In the genomic region with DNA sequence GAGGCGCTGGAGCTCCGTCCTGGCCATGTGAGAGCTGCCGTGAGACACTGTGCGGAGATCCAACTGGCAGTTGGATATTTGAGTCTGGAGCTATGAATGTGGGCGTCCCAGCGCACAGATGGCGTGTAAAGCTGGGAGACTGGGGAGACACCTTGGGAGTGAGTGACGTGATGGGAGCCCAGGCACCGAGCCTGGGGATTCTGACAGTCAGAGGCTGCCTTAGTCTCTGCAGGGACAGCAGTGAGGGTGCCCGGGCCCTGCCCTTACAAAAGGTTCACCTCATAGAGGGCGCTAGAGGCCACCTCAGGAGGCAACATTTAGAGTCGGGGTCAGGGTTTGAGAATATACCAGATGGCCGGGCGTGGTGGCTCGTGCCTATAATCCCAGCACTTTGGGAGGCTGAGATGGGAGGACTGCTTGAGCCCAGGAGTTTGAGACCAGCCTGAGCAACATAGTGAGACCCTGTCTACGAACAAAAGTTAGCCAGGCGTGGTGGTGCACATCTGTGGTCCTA, we compare ENCODE assay signal across 12 cellular contexts.
DNase-seq lines count a peak whose midpoint lies in the region; ATAC-seq, FAIRE-seq and TF ChIP-seq lines count a peak whose summit lies in the region.
"Had no signal": no experiment of that assay in that cellular context is flagged by ENCODE, and none has a peak within 500 bp of the region (broad histone marks: within the 10 kb centered on the region; RNA-seq: fewer than 3 reads in every experiment).

No MANE protein-coding gene starts in this region.

- WGBS in SK-N-SH (ENCODE audit: low lambda C conversion rate): 86% methylated on average over 15 of the region's 17 CpGs
- WGBS in pancreas, 2 donors: 81 to 84% methylated on average over 17 of the region's 17 CpGs

- H3K27me3 ChIP-seq in SK-N-SH (ENCODE audit: insufficient read depth) (no peaks in the 10 kb centered on the region), pancreas (no peaks in the 10 kb centered on the region), ascending aorta (no peaks in the 10 kb centered on the region)

- no peaks in the 10 kb centered on the region for H3K36me3 Mint-ChIP-seq in dendritic cell treated with granulocyte-macrophage colony-stimulating factor and Interleukin-4, amounts not matched to agents 40 ng/mL and 50 ng/mL, for 4 days (ENCODE audit: low read depth)

- CTCF ChIA-PET in SK-N-SH (lab: Yijun Ruan, JAX): interaction anchor here (0.6 to 3.7 kb wide), 21 partner anchors 8 to 208 kb away, joined by 3 to 24 read pairs (median 4); no protein-coding TSS in a partner anchor

- peaks cover 3% of the 10 kb centered on the region for H3K9me3 Mint-ChIP-seq in dendritic cell treated with granulocyte-macrophage colony-stimulating factor and Interleukin-4, amounts not matched to agents 40 ng/mL and 50 ng/mL, for 4 days

- H3K27ac ChIP-seq in SK-N-SH (ENCODE audit: low read depth in 2 of 2, low read length in 1 of 2) (peak overlapping the region in 1 of 2 experiments; percentile 17; a peak in 1 of 4 replicates), pancreas (no peak overlapping the region), ascending aorta (no peak overlapping the region)
- H3K27ac ChIP-seq: epithelial cell of prostate had no signal

- no peak for FAIRE-seq in pancreas (lab: Jason Lieb, UNC)
- FAIRE-seq: A549 had no signal

- peaks cover 34% of the 10 kb centered on the region for H3K27me3 Mint-ChIP-seq in dendritic cell treated with granulocyte-macrophage colony-stimulating factor and Interleukin-4, amounts not matched to agents 40 ng/mL and 50 ng/mL, for 4 days

- H3K9ac ChIP-seq in SK-N-SH: no peak overlapping the region

- H3K36me3 ChIP-seq in SK-N-SH (replicated peaks in 1 of 2; ENCODE audit: control insufficient read depth in 1 of 2, insufficient read depth in 2 of 2, low read length in 1 of 2): no peaks in the 10 kb centered on the region
- no peaks in the 10 kb centered on the region for H3K36me3 ChIP-seq in pancreas
- no peaks in the 10 kb centered on the region for H3K36me3 ChIP-seq in ascending aorta

- no peaks in the 10 kb centered on the region for H3K9me2 ChIP-seq in SK-N-SH

- intact Hi-C loops in dendritic cell treated with granulocyte-macrophage colony-stimulating factor and Interleukin-4, amounts not matched to agents 40 ng/mL and 50 ng/mL, for 4 days (cut with micrococcal nuclease): no loop called here
- intact Hi-C loops in pancreas (cut with DNase I) (loop anchor here in 2 of 3 donors (5.0 to 10.0 kb wide), 2 partner anchors 104 to 188 kb away; no protein-coding TSS in a partner anchor), ascending aorta (cut with DNase I) (no loop called here)

- TF ChIP-seq EP300 in SK-N-SH (IDR thresholded peaks at IDR 0.05; ENCODE audit: borderline replicate concordance in 1 of 2, low read depth in 1 of 2, low read length in 1 of 2): no peak

- H3K9me3 ChIP-seq in SK-N-SH (no peaks in the 10 kb centered on the region), pancreas (no peaks in the 10 kb centered on the region), ascending aorta (no peaks in the 10 kb centered on the region)
- H3K9me3 ChIP-seq: A549 had no signal

- peak overlapping the region; percentile 12 for H3K27ac Mint-ChIP-seq in dendritic cell treated with granulocyte-macrophage colony-stimulating factor and Interleukin-4, amounts not matched to agents 40 ng/mL and 50 ng/mL, for 4 days

- DNase-seq in SK-N-SH (no peak), NCI-H1694 (lab: John Stamatoyannopoulos, UW) (peak; percentile 85), pancreas (peak in 5 of 6 donors; percentile 9 to 49 (median 21)), ascending aorta (ENCODE audit: low spot score in 2 of 2) (no peak), SKM-1 (lab: John Stamatoyannopoulos, UW; ENCODE audit: unreplicated experiment) (no peak)
- DNase-seq: activated T-cell treated with anti-CD3 and anti-CD28 coated beads for 4 hours, NCI-H1048 had no signal

- POLR2A ChIA-PET in SK-N-SH (lab: Yijun Ruan, JAX): no interaction called here

- no peaks in the 10 kb centered on the region for H3F3A ChIP-seq in SK-N-SH (replicated peaks; ENCODE audit: insufficient read depth)

- ATAC-seq in SK-N-SH treated with all-trans-retinoic acid at 6 μM for 48 hours: no peak
- ATAC-seq in pancreas: no peak
- ATAC-seq in HG03139 (IDR thresholded peaks at IDR 0.05; ENCODE audit: unreplicated experiment): no peak
- ATAC-seq: A549 had no signal

- H3K4me1 ChIP-seq in SK-N-SH (ENCODE audit: control insufficient read depth in 1 of 2, insufficient read depth in 2 of 2, low read depth in 1 of 2, low read length in 1 of 2) (peaks cover 0 to 55% of the 10 kb centered on the region in 2 experiments; a peak in 3 of 4 replicates), pancreas (peaks cover 21 to 23% (median 23%) of the 10 kb centered on the region in 3 donors), ascending aorta (peaks cover 0 to 3% of the 10 kb centered on the region in 2 donors)

- no peak overlapping the region for H3K4me3 Mint-ChIP-seq in dendritic cell treated with granulocyte-macrophage colony-stimulating factor and Interleukin-4, amounts not matched to agents 40 ng/mL and 50 ng/mL, for 4 days

- H4K20me1 ChIP-seq in SK-N-SH (ENCODE audit: insufficient read depth): peaks cover 8% of the 10 kb centered on the region; the same call in 1 of the 2 replicates

- no peak overlapping the region for H2AFZ ChIP-seq in SK-N-SH (ENCODE audit: low read depth)

- no peak overlapping the region for H3K4me2 ChIP-seq in SK-N-SH
- H3K4me2 ChIP-seq: A549 had no signal

- TF ChIP-seq CTCF in SK-N-SH (IDR thresholded peaks at IDR 0.05): peak; percentile 35
- no peak for TF ChIP-seq CTCF in pancreas (IDR thresholded peaks at IDR 0.05)
- TF ChIP-seq CTCF in ascending aorta (IDR thresholded peaks at IDR 0.05): no peak

- no peak overlapping the region for H3K4me3 ChIP-seq in SK-N-SH (ENCODE audit: low read depth in 2 of 2, low read length in 1 of 2)
- H3K4me3 ChIP-seq in pancreas: no peak overlapping the region
- no peak overlapping the region for H3K4me3 ChIP-seq in ascending aorta
- H3K4me3 ChIP-seq: A549 had no signal

- H3K4me1 Mint-ChIP-seq in dendritic cell treated with granulocyte-macrophage colony-stimulating factor and Interleukin-4, amounts not matched to agents 40 ng/mL and 50 ng/mL, for 4 days (ENCODE audit: low read depth): peaks cover 6% of the 10 kb centered on the region

- no peak for TF ChIP-seq RAD21 in SK-N-SH (IDR thresholded peaks at IDR 0.05; ENCODE audit: low read length)

- H3K79me2 ChIP-seq in SK-N-SH (ENCODE audit: insufficient read depth): no peaks in the 10 kb centered on the region

TF ChIP-seq in SK-N-SH, 30 proteins besides CTCF, POLR2A, EP300 and RAD21:
- TF ChIP-seq GATA2 (CRISPR knock-in tag; IDR thresholded peaks at IDR 0.05): no peak
- TF ChIP-seq, protein P1, sequence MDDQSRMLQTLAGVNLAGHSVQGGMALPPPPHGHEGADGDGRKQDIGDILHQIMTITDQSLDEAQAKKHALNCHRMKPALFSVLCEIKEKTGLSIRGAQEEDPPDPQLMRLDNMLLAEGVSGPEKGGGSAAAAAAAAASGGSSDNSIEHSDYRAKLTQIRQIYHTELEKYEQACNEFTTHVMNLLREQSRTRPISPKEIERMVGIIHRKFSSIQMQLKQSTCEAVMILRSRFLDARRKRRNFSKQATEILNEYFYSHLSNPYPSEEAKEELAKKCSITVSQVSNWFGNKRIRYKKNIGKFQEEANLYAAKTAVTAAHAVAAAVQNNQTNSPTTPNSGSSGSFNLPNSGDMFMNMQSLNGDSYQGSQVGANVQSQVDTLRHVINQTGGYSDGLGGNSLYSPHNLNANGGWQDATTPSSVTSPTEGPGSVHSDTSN (IDR thresholded peaks at IDR 0.05): no peak
- no peak for TF ChIP-seq ELF1 (IDR thresholded peaks at IDR 0.05)
- no peak for TF ChIP-seq MEF2A (IDR thresholded peaks at IDR 0.05; ENCODE audit: borderline replicate concordance, low read depth)

TF ChIP-seq in SK-N-SH treated with all-trans-retinoic acid at 6 μM for 48 hours, 23 proteins besides CTCF, POLR2A, EP300 and RAD21:
- TF ChIP-seq OSR1 (CRISPR knock-in tag; IDR thresholded peaks at IDR 0.05): no peak
- TF ChIP-seq ZC3H10 (CRISPR knock-in tag; IDR thresholded peaks at IDR 0.05): no peak
- no peak for TF ChIP-seq ZNF70 (CRISPR knock-in tag; IDR thresholded peaks at IDR 0.05)

Comparison
In these comparisons a context has a peak if more than half of its experiments do, and no peak if none do; other contexts are left out.
1. DNase-seq: peak in NCI-H1694 (single experiment) and pancreas (5 of 6); none in SK-N-SH (single experiment), ascending aorta (0 of 2) and SKM-1 (single experiment).
2. intact Hi-C loops: an anchor here in pancreas (5.0 to 10.0 kb wide); none called in dendritic cell treated with granulocyte-macrophage colony-stimulating factor and Interleukin-4, amounts not matched to agents 40 ng/mL and 50 ng/mL, for 4 days and ascending aorta.